14 cellular contexts compared by ENCODE assay signal in genomic region chr5:131617140-131617822, GRCh38.
"Had no signal": no experiment of that assay in that cellular context is flagged by ENCODE, and none has a peak within 500 bp of the region (broad histone marks: within the 10 kb centered on the region; RNA-seq: fewer than 3 reads in every experiment).

No MANE protein-coding gene starts in this region.

- H3K4me1 ChIP-seq: lower lobe of right lung had no signal

- H3K4me3 ChIP-seq: cardiac muscle cell, lower lobe of right lung, transverse colon, vagina had no signal

- DNase-seq: activated CD4-positive, alpha-beta T cell treated with anti-CD3 and anti-CD28 coated beads for 36 hours; activated CD8-positive, alpha-beta memory T cell treated with anti-CD3 and anti-CD28 coated beads, Interleukin-2, amount 50 U/mL, for 4 hours; activated naive CD4-positive, alpha-beta T cell treated with anti-CD3 and anti-CD28 coated beads, Interleukin-2, amount 10 ng/mL, durations not matched to agents 7 days and 5 days; activated T-cell treated with anti-CD3 and anti-CD28 coated beads, Interleukin-2, amount 50 U/mL, for 4 hours; erythroblast; lower lobe of right lung; nephron progenitor cell; retina; stimulated activated naive CD4-positive, alpha-beta T cell; SW 1271; transverse colon had no signal

- H3K27ac Mint-ChIP-seq: activated CD4-positive, alpha-beta T cell treated with anti-CD3 and anti-CD28 coated beads for 36 hours; activated naive CD4-positive, alpha-beta T cell treated with anti-CD3 and anti-CD28 coated beads, Interleukin-2, amount 10 ng/mL, durations not matched to agents 7 days and 5 days; nephron progenitor cell; T-helper 2 cell treated with Interferon-gamma antibody and Interleukin-4, amounts not matched to agents 5 μg/mL and 100 μg/mL, for 36 hours had no signal

- ATAC-seq: activated CD4-positive, alpha-beta T cell treated with anti-CD3 and anti-CD28 coated beads for 36 hours; activated T-cell treated with anti-CD3 and anti-CD28 coated beads, Interleukin-2, amount 50 U/mL, for 4 hours; lower lobe of right lung had no signal

- H3K36me3 ChIP-seq: cardiac muscle cell, lower lobe of right lung, transverse colon, vagina had no signal

- H3K27me3 Mint-ChIP-seq: activated CD4-positive, alpha-beta T cell treated with anti-CD3 and anti-CD28 coated beads for 36 hours; activated naive CD4-positive, alpha-beta T cell treated with anti-CD3 and anti-CD28 coated beads, Interleukin-2, amount 10 ng/mL, durations not matched to agents 7 days and 5 days had no signal

- H3K9me3 ChIP-seq: lower lobe of right lung, transverse colon, vagina had no signal

- H3K27me3 ChIP-seq: cardiac muscle cell, transverse colon, vagina had no signal

- H3K4me3 Mint-ChIP-seq: activated CD4-positive, alpha-beta T cell treated with anti-CD3 and anti-CD28 coated beads for 36 hours; activated naive CD4-positive, alpha-beta T cell treated with anti-CD3 and anti-CD28 coated beads, Interleukin-2, amount 10 ng/mL, durations not matched to agents 7 days and 5 days; activated T-cell treated with anti-CD3 and anti-CD28 coated beads, Interleukin-2, amount 50 U/mL, for 4 hours; nephron progenitor cell; T-helper 2 cell treated with Interferon-gamma antibody and Interleukin-4, amounts not matched to agents 5 μg/mL and 100 μg/mL, for 36 hours had no signal

- H3K4me1 Mint-ChIP-seq: nephron progenitor cell had no signal

- H3K27ac ChIP-seq: cardiac muscle cell, lower lobe of right lung, transverse colon, vagina had no signal

- H3K9me3 Mint-ChIP-seq: activated T-cell treated with anti-CD3 and anti-CD28 coated beads, Interleukin-2, amount 50 U/mL, for 4 hours; T-helper 2 cell treated with Interferon-gamma antibody and Interleukin-4, amounts not matched to agents 5 μg/mL and 100 μg/mL, for 36 hours had no signal
